Comparison of ENCODE assay signal across 23 cellular contexts in genomic region chr1:42178249-42178648, GRCh38. TPM values are rescaled to one million over a fixed set of nuclear protein-coding genes. Genes with fewer than 3 reads are reported as not detected.
A peak's percentile ranks its signal among the peaks of the same experiment; 100 is the strongest.
DNase-seq lines count a peak whose midpoint lies in the region; ATAC-seq and TF ChIP-seq lines count a peak whose summit lies in the region.
"Had no signal": no experiment of that assay in that cellular context is flagged by ENCODE, and none has a peak within 500 bp of the region (broad histone marks: within the 10 kb centered on the region; RNA-seq: fewer than 3 reads in every experiment).

No MANE protein-coding gene starts in this region.

- H4K20me1 ChIP-seq in BLaER1 treated with 17β-estradiol and CSF1 and Interleukin-3, amounts not matched to agents 10 nM and 100 nM, result peaks cover 0 to 45% (median 26%) of the 10 kb centered on the region in 11 experiments; a peak in 14 of 22 replicates
- no peaks in the 10 kb centered on the region for H4K20me1 ChIP-seq in OCI-LY1 (ENCODE audit: insufficient read depth, low read length)

- peak overlapping the region in 1 of 11 experiments; percentile 21; a peak in 1 of 22 replicates for H3K27ac ChIP-seq in BLaER1 treated with 17β-estradiol and CSF1 and Interleukin-3, amounts not matched to agents 10 nM and 100 nM
- H3K27ac ChIP-seq in OCI-LY1 (ENCODE audit: low read depth, low read length, poor library complexity, severe bottlenecking) (peak overlapping the region; percentile 84), lower lobe of right lung (no peak overlapping the region), WERI-Rb-1 (no peak overlapping the region), colonic mucosa (no peak overlapping the region)
- H3K27ac ChIP-seq: thyroid gland had no signal

- no peak for ATAC-seq in central memory CD8-positive, alpha-beta T cell (replicated peaks; ENCODE audit: extremely low read depth, poor library complexity, severe bottlenecking)
- ATAC-seq in lower lobe of right lung, result no peak
- no peak for ATAC-seq in left colon
- ATAC-seq: activated naive CD8-positive, alpha-beta T cell treated with anti-CD3 and anti-CD28 coated beads, Interleukin-2, amount 50 U/mL, for 24 hours; natural killer cell treated with Interleukin-12 subunit alpha and Interleukin-12 subunit beta and Interleukin-15 and Interleukin-18, amount 100 ng/mL, for 72 hours; stimulated activated memory B cell treated with anti-CD40 and anti-IgM and Interleukin-4, amounts not matched to agents 10 μg/mL and 1 μg/mL and 100 μg/mL, for 72 hours had no signal

- H3K36me3 ChIP-seq in BLaER1 treated with 17β-estradiol and CSF1 and Interleukin-3, amounts not matched to agents 10 nM and 100 nM, result peaks cover 26 to 65% (median 41%) of the 10 kb centered on the region in 11 experiments; a peak in 21 of 22 replicates
- H3K36me3 ChIP-seq in OCI-LY1 (ENCODE audit: insufficient read depth, low read length) (peaks cover 9% of the 10 kb centered on the region; the same call in 1 of the 2 replicates), lower lobe of right lung (peaks cover 12% of the 10 kb centered on the region), WERI-Rb-1 (peaks cover 24% of the 10 kb centered on the region; the same call in 1 of the 2 replicates), colonic mucosa (no peaks in the 10 kb centered on the region)
- H3K36me3 ChIP-seq: breast epithelium had no signal

- no peaks in the 10 kb centered on the region for H3K9me2 ChIP-seq in OCI-LY1 (ENCODE audit: low read depth, low read length)

- no peaks in the 10 kb centered on the region for H3F3A ChIP-seq in OCI-LY1 (ENCODE audit: insufficient read depth, low read length)

- H3K4me3 Mint-ChIP-seq in central memory CD8-positive, alpha-beta T cell, result no peak overlapping the region
- H3K4me3 Mint-ChIP-seq in nephron, result no peak overlapping the region
- H3K4me3 Mint-ChIP-seq: activated naive CD8-positive, alpha-beta T cell treated with anti-CD3 and anti-CD28 coated beads, Interleukin-2, amount 50 U/mL, for 24 hours; CD4-positive, alpha-beta memory T cell; H9; natural killer cell treated with Interleukin-12 subunit alpha and Interleukin-12 subunit beta and Interleukin-15 and Interleukin-18, amount 100 ng/mL, for 72 hours; stimulated activated memory B cell treated with anti-CD40 and anti-IgM and Interleukin-4, amounts not matched to agents 10 μg/mL and 1 μg/mL and 100 μg/mL, for 72 hours had no signal

- peaks cover 4% of the 10 kb centered on the region for H3K4me1 Mint-ChIP-seq in central memory CD8-positive, alpha-beta T cell
- H3K4me1 Mint-ChIP-seq in nephron, result peaks cover 50% of the 10 kb centered on the region
- H3K4me1 Mint-ChIP-seq: activated naive CD8-positive, alpha-beta T cell treated with anti-CD3 and anti-CD28 coated beads, Interleukin-2, amount 50 U/mL, for 24 hours; stimulated activated memory B cell treated with anti-CD40 and anti-IgM and Interleukin-4, amounts not matched to agents 10 μg/mL and 1 μg/mL and 100 μg/mL, for 72 hours had no signal

- peak overlapping the region in 8 of 11 experiments; percentile 41 to 83 (median 70); a peak in 16 of 22 replicates for H3K4me2 ChIP-seq in BLaER1 treated with 17β-estradiol and CSF1 and Interleukin-3, amounts not matched to agents 10 nM and 100 nM
- no peak overlapping the region for H3K4me2 ChIP-seq in OCI-LY1 (ENCODE audit: low read length)

- no peaks in the 10 kb centered on the region for H3K79me2 ChIP-seq in OCI-LY1 (ENCODE audit: insufficient read depth, low read length)

- H3K27ac Mint-ChIP-seq in central memory CD8-positive, alpha-beta T cell (ENCODE audit: low read depth), result peak overlapping the region; percentile 41
- peak overlapping the region; percentile 45 to 75 (median 73) for H3K27ac Mint-ChIP-seq in nephron
- H3K27ac Mint-ChIP-seq: activated naive CD8-positive, alpha-beta T cell treated with anti-CD3 and anti-CD28 coated beads, Interleukin-2, amount 50 U/mL, for 24 hours; natural killer cell treated with Interleukin-12 subunit alpha and Interleukin-12 subunit beta and Interleukin-15 and Interleukin-18, amount 100 ng/mL, for 72 hours; stimulated activated memory B cell treated with anti-CD40 and anti-IgM and Interleukin-4, amounts not matched to agents 10 μg/mL and 1 μg/mL and 100 μg/mL, for 72 hours had no signal

- H3K9ac ChIP-seq in BLaER1 treated with 17β-estradiol and CSF1 and Interleukin-3, amounts not matched to agents 10 nM and 100 nM, result peak overlapping the region in 2 of 11 experiments; percentile 15 to 29; a peak in 2 of 22 replicates
- H3K9ac ChIP-seq in OCI-LY1 (ENCODE audit: low read length) (no peak overlapping the region; the same call in 1 of the 2 replicates), colonic mucosa (ENCODE audit: low read depth in 2 of 2, low read length in 2 of 2) (no peak overlapping the region)

- H3K9me3 Mint-ChIP-seq in central memory CD8-positive, alpha-beta T cell, result no peaks in the 10 kb centered on the region
- no peaks in the 10 kb centered on the region for H3K9me3 Mint-ChIP-seq in nephron
- H3K9me3 Mint-ChIP-seq: activated naive CD8-positive, alpha-beta T cell treated with anti-CD3 and anti-CD28 coated beads, Interleukin-2, amount 50 U/mL, for 24 hours; H9; natural killer cell treated with Interleukin-12 subunit alpha and Interleukin-12 subunit beta and Interleukin-15 and Interleukin-18, amount 100 ng/mL, for 72 hours; stimulated activated memory B cell treated with anti-CD40 and anti-IgM and Interleukin-4, amounts not matched to agents 10 μg/mL and 1 μg/mL and 100 μg/mL, for 72 hours had no signal

- H3K9me3 ChIP-seq in BLaER1 treated with 17β-estradiol and CSF1 and Interleukin-3, amounts not matched to agents 10 nM and 100 nM (replicated peaks in 1 of 11), result no peaks in the 10 kb centered on the region
- H3K9me3 ChIP-seq in OCI-LY1 (ENCODE audit: low read length) (no peaks in the 10 kb centered on the region), lower lobe of right lung (no peaks in the 10 kb centered on the region), WERI-Rb-1 (ENCODE audit: severe bottlenecking) (no peaks in the 10 kb centered on the region), colonic mucosa (no peaks in the 10 kb centered on the region)
- H3K9me3 ChIP-seq: breast epithelium, thyroid gland had no signal

- H3K4me1 ChIP-seq in BLaER1 treated with 17β-estradiol and CSF1 and Interleukin-3, amounts not matched to agents 10 nM and 100 nM, result peaks cover 12 to 48% (median 38%) of the 10 kb centered on the region in 10 experiments
- H3K4me1 ChIP-seq in OCI-LY1 (ENCODE audit: insufficient read depth, low read length, severe bottlenecking) (peaks cover 32% of the 10 kb centered on the region), lower lobe of right lung (peaks cover 41% of the 10 kb centered on the region), colonic mucosa (no peaks in the 10 kb centered on the region)

- H3K27me3 ChIP-seq in BLaER1 treated with 17β-estradiol and CSF1 and Interleukin-3, amounts not matched to agents 10 nM and 100 nM, result no peaks in the 10 kb centered on the region
- H3K27me3 ChIP-seq in OCI-LY1 (ENCODE audit: insufficient read depth, low read length), result no peaks in the 10 kb centered on the region
- no peaks in the 10 kb centered on the region for H3K27me3 ChIP-seq in lower lobe of right lung (ENCODE audit: low read depth)
- H3K27me3 ChIP-seq in WERI-Rb-1 (ENCODE audit: insufficient read depth, low read depth, severe bottlenecking), result no peaks in the 10 kb centered on the region
- no peaks in the 10 kb centered on the region for H3K27me3 ChIP-seq in colonic mucosa
- H3K27me3 ChIP-seq: breast epithelium, thyroid gland had no signal

- no peak for TF ChIP-seq CTCF in OCI-LY1 (IDR thresholded peaks at IDR 0.05; ENCODE audit: low read length)
- no peak for TF ChIP-seq CTCF in nephron (IDR thresholded peaks at IDR 0.05; ENCODE audit: unreplicated experiment in 3 of 3)
- TF ChIP-seq CTCF in lower lobe of right lung (IDR thresholded peaks at IDR 0.05), result no peak
- TF ChIP-seq CTCF in WERI-Rb-1 (IDR thresholded peaks at IDR 0.05; ENCODE audit: low read depth, low read length), result no peak
- no peak for TF ChIP-seq CTCF in colonic mucosa (IDR thresholded peaks at IDR 0.05)

- H3K4me3 ChIP-seq in BLaER1 treated with 17β-estradiol and CSF1 and Interleukin-3, amounts not matched to agents 10 nM and 100 nM, result no peak overlapping the region; a peak in 2 of 20 replicates
- no peak overlapping the region for H3K4me3 ChIP-seq in OCI-LY1 (ENCODE audit: low read depth, low read length, poor library complexity, severe bottlenecking)
- no peak overlapping the region for H3K4me3 ChIP-seq in lower lobe of right lung
- H3K4me3 ChIP-seq in WERI-Rb-1 (ENCODE audit: low read depth, low read length), result no peak overlapping the region
- H3K4me3 ChIP-seq in colonic mucosa, result no peak overlapping the region
- H3K4me3 ChIP-seq: breast epithelium, thyroid gland had no signal

- H2AFZ ChIP-seq in OCI-LY1 (ENCODE audit: low read length), result no peak overlapping the region

- intact Hi-C loops in lower lobe of right lung (cut with DNase I), result no loop called here
- intact Hi-C loops in colonic mucosa (cut with DNase I), result no loop called here
- intact Hi-C loops in left colon (cut with DNase I, micrococcal nuclease), result no loop called here

- H3K27me3 Mint-ChIP-seq in central memory CD8-positive, alpha-beta T cell, result no peaks in the 10 kb centered on the region
- no peaks in the 10 kb centered on the region for H3K27me3 Mint-ChIP-seq in nephron (ENCODE audit: low read depth)
- H3K27me3 Mint-ChIP-seq: activated naive CD8-positive, alpha-beta T cell treated with anti-CD3 and anti-CD28 coated beads, Interleukin-2, amount 50 U/mL, for 24 hours; CD4-positive, alpha-beta memory T cell; natural killer cell treated with Interleukin-12 subunit alpha and Interleukin-12 subunit beta and Interleukin-15 and Interleukin-18, amount 100 ng/mL, for 72 hours; stimulated activated memory B cell treated with anti-CD40 and anti-IgM and Interleukin-4, amounts not matched to agents 10 μg/mL and 1 μg/mL and 100 μg/mL, for 72 hours had no signal

- H3K36me3 Mint-ChIP-seq in central memory CD8-positive, alpha-beta T cell (ENCODE audit: insufficient read depth), result peaks cover 10% of the 10 kb centered on the region
- H3K36me3 Mint-ChIP-seq in nephron (ENCODE audit: low read depth), result peaks cover 14% of the 10 kb centered on the region
- H3K36me3 Mint-ChIP-seq: natural killer cell treated with Interleukin-12 subunit alpha and Interleukin-12 subunit beta and Interleukin-15 and Interleukin-18, amount 100 ng/mL, for 72 hours had no signal

- no peak for DNase-seq in central memory CD8-positive, alpha-beta T cell (ENCODE audit: low spot score in 2 of 2)
- no peak for DNase-seq in lower lobe of right lung
- no peak for DNase-seq in WERI-Rb-1
- DNase-seq in colonic mucosa, result no peak
- DNase-seq in left colon, result no peak
- DNase-seq: activated CD4-positive, alpha-beta T cell treated with anti-CD3 and anti-CD28 coated beads, Interleukin-2, amount 50 U/mL, for 4 hours; activated CD8-positive, alpha-beta memory T cell treated with anti-CD3 and anti-CD28 coated beads, Interleukin-2, amount 50 U/mL, for 48 hours; activated naive CD8-positive, alpha-beta T cell treated with anti-CD3 and anti-CD28 coated beads, Interleukin-2, amount 50 U/mL, for 24 hours; CD4-positive, alpha-beta memory T cell; H9; MV-4-11; NCI-H187; T-helper 1 cell had no signal

RNA-seq across cellular contexts. Expression of gene GUCA2A, which starts 13.7 kb away (rescaled TPM):
- total RNA-seq in lower lobe of right lung, result not detected
- total RNA-seq in colonic mucosa, result 100 to 1,000 TPM; 195 to 959 TPM
- total RNA-seq in left colon, result 1,000 to 10,000 TPM; 1,178 to 2,096 TPM
- total RNA-seq: CD4-positive, alpha-beta memory T cell; dermis blood vessel endothelial cell; H9; mesenteric fat pad; natural killer cell treated with Interleukin-12 subunit alpha and Interleukin-12 subunit beta and Interleukin-15 and Interleukin-18, amount 100 ng/mL, for 72 hours; NCI-H460; thyroid gland had no signal

RNA-seq across cellular contexts. Expression of gene GUCA2B, which starts 25.0 kb away (rescaled TPM):
- total RNA-seq in lower lobe of right lung (not detected), colonic mucosa (10 to 100 TPM; 27.7 to 44.5 TPM), left colon (100 to 1,000 TPM in 1 of 2 donors, 10 to 100 TPM in 1; 86.9 to 414 TPM)
- total RNA-seq: breast epithelium; CD4-positive, alpha-beta memory T cell; dermis blood vessel endothelial cell; H9; mesenteric fat pad; natural killer cell treated with Interleukin-12 subunit alpha and Interleukin-12 subunit beta and Interleukin-15 and Interleukin-18, amount 100 ng/mL, for 72 hours; NCI-H460; thyroid gland had no signal

Comparison
In these comparisons a context has a peak if more than half of its experiments do, and no peak if none do; other contexts are left out.
1. RNA of gene GUCA2A, which starts 13.7 kb away (total RNA-seq): 1,178 to 2,096 TPM in left colon and 195 to 959 TPM in colonic mucosa; not detected in lower lobe of right lung (single experiment); every median in the first group is over 100 times any median in the second.
2. RNA of gene GUCA2B, which starts 25.0 kb away (total RNA-seq): 86.9 to 414 TPM in left colon and 27.7 to 44.5 TPM in colonic mucosa; not detected in lower lobe of right lung (single experiment); every median in the first group is over 10 times any median in the second.